In the genomic region with DNA sequence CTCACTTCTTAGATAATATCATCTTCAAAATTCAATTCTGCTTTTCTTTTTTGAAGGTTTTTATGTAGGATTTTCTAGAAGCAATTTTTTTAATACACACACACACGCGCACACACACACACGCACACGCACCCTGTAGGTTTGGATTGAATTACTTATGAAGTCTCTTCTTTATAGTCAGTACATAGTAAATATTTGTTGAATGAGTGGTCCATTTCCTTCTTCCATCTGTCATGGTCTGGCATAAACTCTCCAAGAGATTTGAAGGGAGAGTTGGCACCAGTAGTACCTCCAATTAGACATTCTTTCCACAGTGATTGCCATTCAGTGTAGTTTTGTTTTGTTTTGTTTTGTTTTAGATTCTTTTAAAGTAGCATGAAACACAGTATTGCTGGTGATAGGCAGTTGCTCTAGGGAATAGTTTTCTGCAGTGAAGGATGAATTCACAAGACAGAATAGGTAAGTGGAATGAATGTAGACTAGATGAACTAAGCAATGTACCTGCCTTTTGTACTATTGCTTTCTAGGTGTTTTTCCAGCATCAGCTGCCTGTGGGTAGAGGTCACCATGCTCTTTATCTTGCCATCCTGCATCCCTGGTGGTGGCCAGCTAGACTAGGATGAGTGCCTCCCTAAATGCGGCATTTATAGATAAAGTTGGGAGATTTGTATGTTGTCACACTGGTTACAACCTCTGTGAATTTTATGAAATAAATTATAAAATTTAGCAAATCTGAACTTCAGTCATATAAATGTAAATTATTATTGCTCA, we compare ENCODE assay signal across 10 cellular contexts. TPM values are rescaled to one million over a fixed set of nuclear protein-coding genes. Genes with fewer than 3 reads are reported as not detected.
DNase-seq lines count a peak whose midpoint lies in the region; ATAC-seq, FAIRE-seq and TF ChIP-seq lines count a peak whose summit lies in the region.
"Had no signal": no experiment of that assay in that cellular context is flagged by ENCODE, and none has a peak within 500 bp of the region (broad histone marks: within the 10 kb centered on the region; RNA-seq: fewer than 3 reads in every experiment).

No MANE protein-coding gene starts in this region.

- peak overlapping the region; percentile 35 for H3K27ac ChIP-seq in endothelial cell of umbilical vein (ENCODE audit: insufficient read depth, low read depth, low read length)

- BruUV-seq in endothelial cell of umbilical vein (replicated peaks; lab: Mats Ljungman, UMichigan), result TSS peak; percentile 1

- no peaks in the 10 kb centered on the region for H3K9me3 ChIP-seq in endothelial cell of umbilical vein (replicated peaks; ENCODE audit: control insufficient read depth, insufficient read depth, low read length)

- H4K20me1 ChIP-seq in endothelial cell of umbilical vein (replicated peaks; ENCODE audit: control insufficient read depth, extremely low read depth, insufficient read depth, low read length), result peaks cover 10% of the 10 kb centered on the region

- POLR2A ChIA-PET in endothelial cell of umbilical vein (lab: Charles Lee), result no interaction called here

- no peak overlapping the region for H2AFZ ChIP-seq in endothelial cell of umbilical vein (ENCODE audit: low read depth, low read length)

- intact Hi-C loops in endothelial cell of umbilical vein (cut with micrococcal nuclease), result loop anchor here (1.0 kb wide), 1 partner anchor 14 kb away; no protein-coding TSS in a partner anchor

- no peak for TF ChIP-seq POLR2A in endothelial cell of umbilical vein (IDR thresholded peaks at IDR 0.05; ENCODE audit: low read depth, low read length)

- no peak for TF ChIP-seq CTCF in endothelial cell of umbilical vein (IDR thresholded peaks at IDR 0.05; ENCODE audit: extremely low read depth in 1 of 2, insufficient read depth in 1 of 2, low read depth in 1 of 2, low read length in 2 of 2)

- no peak overlapping the region for H3K4me2 ChIP-seq in endothelial cell of umbilical vein (ENCODE audit: insufficient read depth, low read length)

- no peak for ATAC-seq in HG03439 (IDR thresholded peaks at IDR 0.05; ENCODE audit: unreplicated experiment)
- ATAC-seq: activated CD4-positive, alpha-beta T cell treated with anti-CD3 and anti-CD28 coated beads for 36 hours; Panc1 had no signal

- peak; percentile 38 for FAIRE-seq in endothelial cell of umbilical vein (lab: Jason Lieb, UNC)

- peaks cover 90% of the 10 kb centered on the region for H3K79me2 ChIP-seq in endothelial cell of umbilical vein (ENCODE audit: control insufficient read depth, insufficient read depth, low read length)

- no peaks in the 10 kb centered on the region for H3K9me1 ChIP-seq in endothelial cell of umbilical vein (replicated peaks; ENCODE audit: control insufficient read depth, extremely low read depth, insufficient read depth, low read length)

- no peak overlapping the region for H3K4me3 ChIP-seq in endothelial cell of umbilical vein (replicated peaks in 1 of 3; ENCODE audit: insufficient read depth in 1 of 3, low read depth in 1 of 3, low read length in 3 of 3)

- peak; percentile 87 for DNase-seq in GM04503 (ENCODE audit: low read depth)
- DNase-seq in NCI-H510A treated with DMSO at 0.1 percent for 48 hours (lab: John Stamatoyannopoulos, UW), result peak; percentile 84
- DNase-seq in endothelial cell of umbilical vein (ENCODE audit: low read depth, low spot score), result peak; percentile 85
- peak; percentile 53 for DNase-seq in renal cortical epithelial cell (ENCODE audit: low read depth)
- DNase-seq in NCI-H1436 (lab: John Stamatoyannopoulos, UW), result no peak
- DNase-seq in germinal center (ENCODE audit: low spot score), result no peak
- DNase-seq: activated CD4-positive, alpha-beta T cell treated with anti-CD3 and anti-CD28 coated beads for 36 hours; stimulated activated CD4-positive, alpha-beta T cell treated with anti-CD3 and anti-CD28 coated beads, Interleukin-1b, Interleukin-23, amount 100 ng/mL, for 48 hours had no signal

- no peaks in the 10 kb centered on the region for H3K27me3 ChIP-seq in endothelial cell of umbilical vein (ENCODE audit: control insufficient read depth in 2 of 2, insufficient read depth in 2 of 2, low read length in 2 of 2)

- CTCF ChIA-PET in endothelial cell of umbilical vein (lab: Charles Lee), result no interaction called here

- H3K4me1 ChIP-seq in endothelial cell of umbilical vein (ENCODE audit: control insufficient read depth, extremely low read depth, insufficient read depth, low read length), result peaks cover 30% of the 10 kb centered on the region

- H3K9ac ChIP-seq in endothelial cell of umbilical vein (replicated peaks; ENCODE audit: extremely low read depth, insufficient read depth, low read length), result no peak overlapping the region

- peaks cover 0 to 4% of the 10 kb centered on the region in 2 experiments for H3K36me3 ChIP-seq in endothelial cell of umbilical vein (ENCODE audit: control insufficient read depth in 2 of 2, extremely low read depth in 1 of 2, insufficient read depth in 2 of 2, low read length in 2 of 2)

- dilution Hi-C loops in endothelial cell of umbilical vein (cut with MboI; ENCODE audit: extremely low pct_ligation_motif_present, low sequenced_read_pairs), result no loop called here

TF ChIP-seq in endothelial cell of umbilical vein, 7 proteins besides CTCF, POLR2A, EP300 and RAD21:
- peak; percentile 74 for TF ChIP-seq JUN (IDR thresholded peaks at IDR 0.05; ENCODE audit: borderline replicate concordance, insufficient read depth, insufficient read length, low read depth)
- TF ChIP-seq EZH2 (IDR thresholded peaks at IDR 0.05; ENCODE audit: borderline replicate concordance, low read depth, low read length, severe bottlenecking), result no peak
- TF ChIP-seq FOS (IDR thresholded peaks at IDR 0.05; ENCODE audit: borderline replicate concordance, insufficient read depth, low read length), result peak; percentile 60

RNA-seq across cellular contexts. Expression of a gene that starts 20.5 kb away (rescaled TPM):
- 310 and 323 TPM in 2 replicates for total RNA-seq in endothelial cell of umbilical vein
- polyA plus RNA-seq in endothelial cell of umbilical vein, result 243 and 281 TPM in 2 replicates
- polyA plus RNA-seq in endothelial cell of umbilical vein (2011; cell fraction: cytosol; rRNA removed), result 235 and 259 TPM in 2 replicates
- polyA plus RNA-seq in endothelial cell of umbilical vein (2011; cell fraction: nucleus; rRNA removed), result 341 and 344 TPM in 2 replicates
- 152 and 183 TPM in 2 replicates for polyA plus RNA-seq in endothelial cell of umbilical vein (2012)
- polyA minus RNA-seq in endothelial cell of umbilical vein, result 950 and 1,000 TPM in 2 replicates
- polyA minus RNA-seq in endothelial cell of umbilical vein (2011; cell fraction: cytosol; rRNA and poly(A)+ RNA removed), result 25.4 TPM
- 1,523 and 1,740 TPM in 2 replicates for polyA minus RNA-seq in endothelial cell of umbilical vein (2011; cell fraction: nucleus; rRNA and poly(A)+ RNA removed)
- total RNA-seq in renal cortical epithelial cell, result 58.0 and 96.0 TPM in 2 replicates

Comparison
In these comparisons a context has a peak if more than half of its experiments do, and no peak if none do; other contexts are left out.
1. DNase-seq: peak in GM04503 (single experiment), NCI-H510A treated with DMSO at 0.1 percent for 48 hours (single experiment), endothelial cell of umbilical vein (single experiment) and renal cortical epithelial cell (single experiment); none in NCI-H1436 (single experiment) and germinal center (single experiment).